Comparison of ENCODE assay signal across 1 cellular context in genomic region chr5:138520971-138521370, GRCh38.
TF ChIP-seq lines count a peak whose summit lies in the region.

No MANE protein-coding gene starts in this region.

TF ChIP-seq in K562, 482 proteins besides CTCF, POLR2A, EP300 and RAD21:
- TF ChIP-seq, protein P1, sequence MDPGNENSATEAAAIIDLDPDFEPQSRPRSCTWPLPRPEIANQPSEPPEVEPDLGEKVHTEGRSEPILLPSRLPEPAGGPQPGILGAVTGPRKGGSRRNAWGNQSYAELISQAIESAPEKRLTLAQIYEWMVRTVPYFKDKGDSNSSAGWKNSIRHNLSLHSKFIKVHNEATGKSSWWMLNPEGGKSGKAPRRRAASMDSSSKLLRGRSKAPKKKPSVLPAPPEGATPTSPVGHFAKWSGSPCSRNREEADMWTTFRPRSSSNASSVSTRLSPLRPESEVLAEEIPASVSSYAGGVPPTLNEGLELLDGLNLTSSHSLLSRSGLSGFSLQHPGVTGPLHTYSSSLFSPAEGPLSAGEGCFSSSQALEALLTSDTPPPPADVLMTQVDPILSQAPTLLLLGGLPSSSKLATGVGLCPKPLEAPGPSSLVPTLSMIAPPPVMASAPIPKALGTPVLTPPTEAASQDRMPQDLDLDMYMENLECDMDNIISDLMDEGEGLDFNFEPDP (CRISPR knock-in tag; IDR thresholded peaks at IDR 0.05) = no peak
- TF ChIP-seq E2F6 (IDR thresholded peaks at IDR 0.05; ENCODE audit: borderline replicate concordance in 1 of 2, extremely low read depth in 1 of 2, insufficient read depth in 1 of 2, insufficient read length in 1 of 2, low read depth in 1 of 2, low read length in 1 of 2, poor library complexity in 1 of 2, severe bottlenecking in 1 of 2) = no peak
- no peak for TF ChIP-seq HINFP (tag; conservative IDR thresholded peaks at IDR 0.05; ENCODE audit: low read depth)
- TF ChIP-seq ZNF280A (IDR thresholded peaks at IDR 0.05; ENCODE audit: low read depth, partially characterized antibody) = no peak
- TF ChIP-seq SNRNP70 (optimal IDR thresholded peaks at IDR 0.05; ENCODE audit: low read depth, low read length) = no peak
- TF ChIP-seq, protein P2, sequence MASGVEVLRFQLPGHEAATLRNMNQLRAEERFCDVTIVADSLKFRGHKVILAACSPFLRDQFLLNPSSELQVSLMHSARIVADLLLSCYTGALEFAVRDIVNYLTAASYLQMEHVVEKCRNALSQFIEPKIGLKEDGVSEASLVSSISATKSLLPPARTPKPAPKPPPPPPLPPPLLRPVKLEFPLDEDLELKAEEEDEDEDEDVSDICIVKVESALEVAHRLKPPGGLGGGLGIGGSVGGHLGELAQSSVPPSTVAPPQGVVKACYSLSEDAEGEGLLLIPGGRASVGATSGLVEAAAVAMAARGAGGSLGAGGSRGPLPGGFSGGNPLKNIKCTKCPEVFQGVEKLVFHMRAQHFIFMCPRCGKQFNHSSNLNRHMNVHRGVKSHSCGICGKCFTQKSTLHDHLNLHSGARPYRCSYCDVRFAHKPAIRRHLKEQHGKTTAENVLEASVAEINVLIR (CRISPR knock-in tag; IDR thresholded peaks at IDR 0.05) = no peak
- no peak for TF ChIP-seq HDAC3 (IDR thresholded peaks at IDR 0.05; ENCODE audit: borderline replicate concordance, partially characterized antibody)
- no peak for TF ChIP-seq NFIX (CRISPR knock-in tag; IDR thresholded peaks at IDR 0.05; ENCODE audit: low read depth)
- no peak for TF ChIP-seq ZNF583 (CRISPR knock-in tag; IDR thresholded peaks at IDR 0.05)
- TF ChIP-seq, protein P3, sequence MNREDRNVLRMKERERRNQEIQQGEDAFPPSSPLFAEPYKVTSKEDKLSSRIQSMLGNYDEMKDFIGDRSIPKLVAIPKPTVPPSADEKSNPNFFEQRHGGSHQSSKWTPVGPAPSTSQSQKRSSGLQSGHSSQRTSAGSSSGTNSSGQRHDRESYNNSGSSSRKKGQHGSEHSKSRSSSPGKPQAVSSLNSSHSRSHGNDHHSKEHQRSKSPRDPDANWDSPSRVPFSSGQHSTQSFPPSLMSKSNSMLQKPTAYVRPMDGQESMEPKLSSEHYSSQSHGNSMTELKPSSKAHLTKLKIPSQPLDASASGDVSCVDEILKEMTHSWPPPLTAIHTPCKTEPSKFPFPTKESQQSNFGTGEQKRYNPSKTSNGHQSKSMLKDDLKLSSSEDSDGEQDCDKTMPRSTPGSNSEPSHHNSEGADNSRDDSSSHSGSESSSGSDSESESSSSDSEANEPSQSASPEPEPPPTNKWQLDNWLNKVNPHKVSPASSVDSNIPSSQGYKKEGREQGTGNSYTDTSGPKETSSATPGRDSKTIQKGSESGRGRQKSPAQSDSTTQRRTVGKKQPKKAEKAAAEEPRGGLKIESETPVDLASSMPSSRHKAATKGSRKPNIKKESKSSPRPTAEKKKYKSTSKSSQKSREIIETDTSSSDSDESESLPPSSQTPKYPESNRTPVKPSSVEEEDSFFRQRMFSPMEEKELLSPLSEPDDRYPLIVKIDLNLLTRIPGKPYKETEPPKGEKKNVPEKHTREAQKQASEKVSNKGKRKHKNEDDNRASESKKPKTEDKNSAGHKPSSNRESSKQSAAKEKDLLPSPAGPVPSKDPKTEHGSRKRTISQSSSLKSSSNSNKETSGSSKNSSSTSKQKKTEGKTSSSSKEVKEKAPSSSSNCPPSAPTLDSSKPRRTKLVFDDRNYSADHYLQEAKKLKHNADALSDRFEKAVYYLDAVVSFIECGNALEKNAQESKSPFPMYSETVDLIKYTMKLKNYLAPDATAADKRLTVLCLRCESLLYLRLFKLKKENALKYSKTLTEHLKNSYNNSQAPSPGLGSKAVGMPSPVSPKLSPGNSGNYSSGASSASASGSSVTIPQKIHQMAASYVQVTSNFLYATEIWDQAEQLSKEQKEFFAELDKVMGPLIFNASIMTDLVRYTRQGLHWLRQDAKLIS (CRISPR knock-in tag; IDR thresholded peaks at IDR 0.05) = no peak
- no peak for TF ChIP-seq ZHX1 (conservative IDR thresholded peaks at IDR 0.05; ENCODE audit: low read length)
- no peak for TF ChIP-seq ZNF395 (CRISPR knock-in tag; IDR thresholded peaks at IDR 0.05)
- TF ChIP-seq GATA2 (CRISPR knock-in tag; IDR thresholded peaks at IDR 0.05) = no peak
- no peak for TF ChIP-seq ZC3H4 (CRISPR knock-in tag; IDR thresholded peaks at IDR 0.05; ENCODE audit: borderline replicate concordance)
- no peak for TF ChIP-seq ATF7 (IDR thresholded peaks at IDR 0.05)
- no peak for TF ChIP-seq ZBTB1 (CRISPR knock-in tag; IDR thresholded peaks at IDR 0.05; ENCODE audit: borderline replicate concordance, low read depth)
- no peak for TF ChIP-seq WHSC1 (IDR thresholded peaks at IDR 0.05; ENCODE audit: low read length)
- no peak for TF ChIP-seq POLR2B (IDR thresholded peaks at IDR 0.05; ENCODE audit: low read depth, partially characterized antibody)
- TF ChIP-seq ZEB2 (IDR thresholded peaks at IDR 0.05) = no peak
